Comparison of ENCODE assay signal across 8 cellular contexts in the genomic region with DNA sequence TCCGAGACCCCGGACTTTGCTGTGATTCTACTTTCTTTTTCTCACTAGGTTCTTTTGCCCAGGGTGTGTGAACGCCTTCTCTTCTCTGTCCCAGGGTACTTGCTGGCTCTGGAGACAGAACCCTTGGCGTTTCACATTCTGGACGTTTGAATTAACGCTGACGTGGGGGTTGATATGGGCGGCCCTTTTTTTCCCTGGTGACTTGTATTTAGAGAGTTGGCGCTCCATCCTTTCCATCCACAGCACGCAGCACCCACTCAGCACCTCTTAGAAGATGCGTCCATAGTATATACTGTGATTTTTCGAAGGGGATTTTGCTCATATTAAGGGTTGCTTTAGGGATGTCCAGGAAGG.
A peak's percentile ranks its signal among the peaks of the same experiment; 100 is the strongest.
DNase-seq lines count a peak whose midpoint lies in the region; ATAC-seq and TF ChIP-seq lines count a peak whose summit lies in the region.
"Not testable (repeated sequence)": the region's sequence is repeated elsewhere in the genome, so short reads cannot be mapped to it uniquely, and the experiment has no call there.

No MANE protein-coding gene starts in this region.

- POLR2A ChIA-PET in MCF 10A (lab: Yijun Ruan, JAX) = interaction anchor here (0.7 to 2.4 kb wide), 11 partner anchors 10 to 410 kb away, joined by 4 to 13 read pairs (median 7); partner anchors contain the start of genes AMDHD2, FLYWCH2 and PDPK1

- not testable (repeated sequence) for BruUV-seq in MCF 10A (replicated peaks; lab: Mats Ljungman, UMichigan)

- not testable (repeated sequence) for H3K4me1 ChIP-seq in MM.1S (ENCODE audit: low read length); lung (ENCODE audit: control insufficient read depth in 2 of 2, insufficient read depth in 2 of 2, low read length in 2 of 2); psoas muscle; vagina

- peaks cover 23% of the 10 kb centered on the region for H3K79me2 ChIP-seq in MM.1S (ENCODE audit: low read length)

- ATAC-seq in activated CD4-positive, CD25-positive, alpha-beta regulatory T cell treated with anti-CD3 and anti-CD28 coated beads, Interleukin-2, amount 50 U/mL, for 24 hours = peak; percentile 3 to 14
- ATAC-seq in lung (ENCODE audit: insufficient read depth, low FRiP score); psoas muscle: not testable (repeated sequence)

- H3K36me3 Mint-ChIP-seq in MCF 10A (ENCODE audit: insufficient read depth, unreplicated experiment) = peaks cover 18% of the 10 kb centered on the region

- not testable (repeated sequence) for H3K9me2 ChIP-seq in MM.1S (replicated peaks; ENCODE audit: insufficient read depth, low read length)

- peak overlapping the region; percentile 89 for H3K27ac Mint-ChIP-seq in MCF 10A (ENCODE audit: low read depth, unreplicated experiment)

- H3K27me3 ChIP-seq in MM.1S (replicated peaks; ENCODE audit: insufficient read depth, low read length); lung (ENCODE audit: control insufficient read depth, insufficient read depth); psoas muscle (ENCODE audit: insufficient read depth in 3 of 3, low read length in 2 of 3); vagina: not testable (repeated sequence)

- H3K27me3 Mint-ChIP-seq in MCF 10A (ENCODE audit: insufficient read depth, unreplicated experiment) = not testable (repeated sequence)

- H3K9me3 Mint-ChIP-seq in MCF 10A (ENCODE audit: unreplicated experiment) = not testable (repeated sequence)

- peak overlapping the region; percentile 96 for H3K4me3 Mint-ChIP-seq in MCF 10A (ENCODE audit: unreplicated experiment)

- CTCF ChIA-PET in MCF 10A (lab: Yijun Ruan, JAX) = not testable (repeated sequence)

- H3K27ac ChIP-seq in MM.1S (ENCODE audit: low read length) (peak overlapping the region; percentile 53; the same call in 1 of the 2 replicates), lung (ENCODE audit: low read depth in 1 of 2, low read length in 1 of 2) (peak overlapping the region; percentile 65 to 74), psoas muscle (peak overlapping the region; percentile 95), vagina (peak overlapping the region; percentile 75)

- not testable (repeated sequence) for H3K4me1 Mint-ChIP-seq in MCF 10A (ENCODE audit: insufficient read depth, unreplicated experiment)

- intact Hi-C loops in MCF 10A (cut with micrococcal nuclease); psoas muscle (cut with DNase I); vagina (cut with DNase I): not testable (repeated sequence)

- 2 to 3% methylated on average over 12 of the region's 12 CpGs for WGBS in lung, 2 donors
- 2 to 4% (median 4%) methylated on average over 12 of the region's 12 CpGs for WGBS in psoas muscle, 3 donors

- peak overlapping the region; percentile 67 for H2AFZ ChIP-seq in MM.1S (ENCODE audit: low read length)

- peak; percentile 15 for DNase-seq in ELF-1 (ENCODE audit: low read depth, low spot score)
- peak; percentile 28 for DNase-seq in MM.1S
- peak; percentile 2 for DNase-seq in MCF 10A (ENCODE audit: unreplicated experiment)
- DNase-seq in fibroblast of villous mesenchyme (ENCODE audit: low read depth) = peak; percentile 39
- not testable (repeated sequence) for DNase-seq in lung (ENCODE audit: low spot score); psoas muscle; vagina (ENCODE audit: extremely low spot score in 2 of 2)

- H3K4me3 ChIP-seq in MM.1S (ENCODE audit: low read length) (peak overlapping the region; percentile 92), fibroblast of villous mesenchyme (ENCODE audit: low read depth, low read length) (peak overlapping the region; percentile 97), lung (peak overlapping the region; percentile 81), psoas muscle (peak overlapping the region; percentile 86), vagina (peak overlapping the region; percentile 77 to 83)

- H3K9ac ChIP-seq in MM.1S (ENCODE audit: low read length) = peak overlapping the region; percentile 81

- not testable (repeated sequence) for TF ChIP-seq POLR2A in vagina (IDR thresholded peaks at IDR 0.05)

- H3F3A ChIP-seq in MM.1S (ENCODE audit: insufficient read depth, low read length) = not testable (repeated sequence)

- H3K36me3 ChIP-seq in MM.1S (replicated peaks; ENCODE audit: insufficient read depth, low read length); lung (ENCODE audit: control insufficient read depth in 2 of 2, insufficient read depth in 2 of 2, low read length in 2 of 2); psoas muscle (ENCODE audit: insufficient read depth in 1 of 2, low read depth in 1 of 2); vagina: not testable (repeated sequence)

- not testable (repeated sequence) for H4K20me1 ChIP-seq in MM.1S (ENCODE audit: insufficient read depth, low read length)

- peak overlapping the region; percentile 53 for H3K4me2 ChIP-seq in MM.1S (ENCODE audit: low read depth, low read length)

- TF ChIP-seq CTCF in MM.1S (IDR thresholded peaks at IDR 0.05; ENCODE audit: low read length); MCF 10A (IDR thresholded peaks at IDR 0.05; ENCODE audit: unreplicated experiment); fibroblast of villous mesenchyme (IDR thresholded peaks at IDR 0.05; ENCODE audit: insufficient read depth, low read depth, low read length); lung (IDR thresholded peaks at IDR 0.05; ENCODE audit: control extremely low read depth, extremely low read depth); psoas muscle (IDR thresholded peaks at IDR 0.05); vagina (IDR thresholded peaks at IDR 0.05): not testable (repeated sequence)

- H3K9me3 ChIP-seq in MM.1S (replicated peaks; ENCODE audit: insufficient read depth, low read length); lung (ENCODE audit: control insufficient read depth in 2 of 2, insufficient read depth in 1 of 2, low read length in 1 of 2); psoas muscle; vagina: not testable (repeated sequence)
